Comparison of ENCODE assay signal across 11 cellular contexts in genomic region chr10:17001297-17001744, GRCh38.
DNase-seq lines count a peak whose midpoint lies in the region; ATAC-seq and TF ChIP-seq lines count a peak whose summit lies in the region.
"Had no signal": no experiment of that assay in that cellular context is flagged by ENCODE, and none has a peak within 500 bp of the region (broad histone marks: within the 10 kb centered on the region; RNA-seq: fewer than 3 reads in every experiment).

No MANE protein-coding gene starts in this region.

- H3K4me3 Mint-ChIP-seq in activated naive CD8-positive, alpha-beta T cell treated with anti-CD3 and anti-CD28 coated beads, Interleukin-2, amount 50 U/mL, for 24 hours, result peak overlapping the region; percentile 71
- H3K4me3 Mint-ChIP-seq in activated CD4-positive, alpha-beta T cell treated with anti-CD3 and anti-CD28 coated beads, Interleukin-2, amount 10 ng/mL, durations not matched to agents 7 days and 5 days, result no peak overlapping the region

- H2AK9ac ChIP-seq in IMR-90 (replicated peaks; ENCODE audit: low read depth, low read length, poor library complexity), result no peak overlapping the region

- H2BK15ac ChIP-seq in IMR-90 (ENCODE audit: low read depth, low read length), result no peak overlapping the region

- no peak for TF ChIP-seq CTCF in IMR-90 (conservative IDR thresholded peaks at IDR 0.05; ENCODE audit: low read depth, low read length)
- TF ChIP-seq CTCF in gastroesophageal sphincter (IDR thresholded peaks at IDR 0.05), result no peak

- H3K27me3 ChIP-seq in IMR-90 (ENCODE audit: control insufficient read depth, insufficient read depth, low read length) (no peaks in the 10 kb centered on the region), gastroesophageal sphincter (no peaks in the 10 kb centered on the region)

- no peak overlapping the region for H2AK5ac ChIP-seq in IMR-90 (ENCODE audit: low read depth, low read length)

- TF ChIP-seq POLR2A in IMR-90 (IDR thresholded peaks at IDR 0.05; ENCODE audit: low read depth, low read length) (no peak), gastroesophageal sphincter (IDR thresholded peaks at IDR 0.05) (no peak)

- H3K4me2 ChIP-seq in IMR-90 (ENCODE audit: low read depth, low read length), result no peak overlapping the region

- no peaks in the 10 kb centered on the region; a peak in 1 of 4 replicates for H3K79me1 ChIP-seq in IMR-90 (ENCODE audit: low read depth in 1 of 2, low read length in 2 of 2)

- no peak overlapping the region for H3K9ac ChIP-seq in IMR-90 (ENCODE audit: low read depth, low read length)

- peaks cover 4% of the 10 kb centered on the region for H3K27me3 Mint-ChIP-seq in activated naive CD8-positive, alpha-beta T cell treated with anti-CD3 and anti-CD28 coated beads, Interleukin-2, amount 50 U/mL, for 24 hours
- H3K27me3 Mint-ChIP-seq in activated CD4-positive, alpha-beta T cell treated with anti-CD3 and anti-CD28 coated beads, Interleukin-2, amount 10 ng/mL, durations not matched to agents 7 days and 5 days, result peaks cover 24% of the 10 kb centered on the region

- WGBS in IMR-90 (ENCODE audit: extremely low coverage in 2 of 2, insufficient read length in 1 of 2), 2 experiments, result no CpG with 5 or more reads among the region's 9 CpGs
- WGBS in gastroesophageal sphincter (ENCODE audit: low coverage in 1 of 2), 2 donors, result 63 to 65% methylated on average over 6 to 7 of the region's 9 CpGs

- H3K27ac Mint-ChIP-seq in activated naive CD8-positive, alpha-beta T cell treated with anti-CD3 and anti-CD28 coated beads, Interleukin-2, amount 50 U/mL, for 24 hours, result peak overlapping the region; percentile 100
- H3K27ac Mint-ChIP-seq in activated CD4-positive, alpha-beta T cell treated with anti-CD3 and anti-CD28 coated beads, Interleukin-2, amount 10 ng/mL, durations not matched to agents 7 days and 5 days, result no peak overlapping the region

- intact Hi-C loops in IMR-90 (cut with micrococcal nuclease), result no loop called here

- DNase-seq in IMR-90, result no peak
- DNase-seq in activated naive CD8-positive, alpha-beta T cell treated with anti-CD3 and anti-CD28 coated beads, Interleukin-2, amount 50 U/mL, for 24 hours, result peak; percentile 21
- DNase-seq in NCI-H446 (lab: John Stamatoyannopoulos, UW), result no peak
- no peak for DNase-seq in NCI-H2081 (lab: John Stamatoyannopoulos, UW)
- DNase-seq in activated CD4-positive, alpha-beta T cell treated with anti-CD3 and anti-CD28 coated beads, Interleukin-2, amount 10 ng/mL, durations not matched to agents 7 days and 5 days, result no peak
- DNase-seq: activated CD8-positive, alpha-beta memory T cell treated with anti-CD3 and anti-CD28 coated beads, Interleukin-2, amount 50 U/mL, for 48 hours; glutamatergic neuron; NCI-H1417 treated with DMSO at 0.1 percent for 48 hours had no signal

- no peaks in the 10 kb centered on the region for H3K36me3 ChIP-seq in IMR-90 (ENCODE audit: control insufficient read depth, insufficient read depth, low read length)
- H3K36me3 ChIP-seq in gastroesophageal sphincter, result no peaks in the 10 kb centered on the region

- H3K4me1 Mint-ChIP-seq in activated naive CD8-positive, alpha-beta T cell treated with anti-CD3 and anti-CD28 coated beads, Interleukin-2, amount 50 U/mL, for 24 hours, result peaks cover 71% of the 10 kb centered on the region
- H3K4me1 Mint-ChIP-seq in activated CD4-positive, alpha-beta T cell treated with anti-CD3 and anti-CD28 coated beads, Interleukin-2, amount 10 ng/mL, durations not matched to agents 7 days and 5 days, result peaks cover 44% of the 10 kb centered on the region

- H2AFZ ChIP-seq in IMR-90 (replicated peaks; ENCODE audit: low read length, poor library complexity), result no peak overlapping the region

- dilution Hi-C loops in IMR-90 (cut with HindIII; ENCODE audit: low sequenced_read_pairs, unreplicated experiment), result no loop called here

- no peaks in the 10 kb centered on the region for H4K20me1 ChIP-seq in IMR-90 (ENCODE audit: insufficient read depth, low read length)

- peaks cover 14% of the 10 kb centered on the region for H3K9me1 ChIP-seq in IMR-90 (ENCODE audit: insufficient read depth, low read length)

- H4K5ac ChIP-seq in IMR-90 (ENCODE audit: low read depth, low read length), result no peak overlapping the region

- TF ChIP-seq RAD21 in IMR-90 (IDR thresholded peaks at IDR 0.05; ENCODE audit: low read length), result no peak

- no peak overlapping the region for H2BK20ac ChIP-seq in IMR-90 (ENCODE audit: low read depth, low read length)

- H3K4ac ChIP-seq in IMR-90 (ENCODE audit: low read depth, low read length), result no peak overlapping the region

- no peak overlapping the region for H4K8ac ChIP-seq in IMR-90 (ENCODE audit: low read depth in 2 of 2, low read length in 2 of 2)

- no peak overlapping the region for H3K23ac ChIP-seq in IMR-90 (ENCODE audit: low read depth, low read length)

- no peaks in the 10 kb centered on the region for H3K9me3 ChIP-seq in IMR-90 (ENCODE audit: control insufficient read depth, insufficient read depth, low read length)
- H3K9me3 ChIP-seq in gastroesophageal sphincter, result no peaks in the 10 kb centered on the region

- no peak overlapping the region for H3K18ac ChIP-seq in IMR-90 (ENCODE audit: low read depth, low read length)

- ATAC-seq in IMR-90 (ENCODE audit: low read depth) (no peak), gastroesophageal sphincter (peak; percentile 32), HG02571 (IDR thresholded peaks at IDR 0.05; ENCODE audit: unreplicated experiment) (no peak)
- no peak for ATAC-seq in activated naive CD8-positive, alpha-beta T cell treated with anti-CD3 and anti-CD28 coated beads, Interleukin-2, amount 50 U/mL, for 24 hours

- H3K56ac ChIP-seq in IMR-90 (ENCODE audit: extremely low read depth, insufficient read depth, low read length), result no peak overlapping the region

- no peak overlapping the region for H2BK5ac ChIP-seq in IMR-90 (ENCODE audit: low read depth, low read length, poor library complexity, severe bottlenecking)

- no peak overlapping the region for H3K4me3 ChIP-seq in IMR-90 (ENCODE audit: insufficient read depth, low read depth, low read length)
- no peak overlapping the region for H3K4me3 ChIP-seq in gastroesophageal sphincter
- H3K4me3 ChIP-seq in skin epidermis, result no peak overlapping the region

- no peak overlapping the region for H3K27ac ChIP-seq in IMR-90 (ENCODE audit: insufficient read depth, low read length)
- H3K27ac ChIP-seq in gastroesophageal sphincter, result peak overlapping the region; percentile 78 to 95 (median 83)
- H3K27ac ChIP-seq in skin epidermis, result peak overlapping the region in 16 of 21 experiments; percentile 14 to 84 (median 69)

- H3K4me1 ChIP-seq in IMR-90 (ENCODE audit: control insufficient read depth, insufficient read depth, low read length) (peaks cover 17% of the 10 kb centered on the region), gastroesophageal sphincter (peaks cover 4 to 60% (median 12%) of the 10 kb centered on the region in 3 donors)

- TF ChIP-seq EP300 in gastroesophageal sphincter (IDR thresholded peaks at IDR 0.05), result no peak

- H4K91ac ChIP-seq in IMR-90 (ENCODE audit: insufficient read depth, low read depth, low read length), result no peak overlapping the region

- peaks cover 7% of the 10 kb centered on the region for H3K36me3 Mint-ChIP-seq in activated naive CD8-positive, alpha-beta T cell treated with anti-CD3 and anti-CD28 coated beads, Interleukin-2, amount 50 U/mL, for 24 hours (ENCODE audit: low read depth)
- H3K36me3 Mint-ChIP-seq in activated CD4-positive, alpha-beta T cell treated with anti-CD3 and anti-CD28 coated beads, Interleukin-2, amount 10 ng/mL, durations not matched to agents 7 days and 5 days (ENCODE audit: low read depth), result peaks cover 11% of the 10 kb centered on the region

- H3K9me3 Mint-ChIP-seq in activated naive CD8-positive, alpha-beta T cell treated with anti-CD3 and anti-CD28 coated beads, Interleukin-2, amount 50 U/mL, for 24 hours, result peaks cover 5% of the 10 kb centered on the region
- H3K9me3 Mint-ChIP-seq in activated CD4-positive, alpha-beta T cell treated with anti-CD3 and anti-CD28 coated beads, Interleukin-2, amount 10 ng/mL, durations not matched to agents 7 days and 5 days, result peaks cover 9% of the 10 kb centered on the region

- H3K14ac ChIP-seq in IMR-90 (replicated peaks; ENCODE audit: low read depth, low read length), result peak overlapping the region; percentile 6; the same call in 1 of the 2 replicates

- in situ Hi-C loops in IMR-90 (cut with MboI; ENCODE audit: low sequenced_read_pairs), result no loop called here

- CTCF ChIA-PET in IMR-90 (lab: Yijun Ruan, JAX), result interaction anchor here (0.7 kb wide), 1 partner anchor 132 kb away, joined by 3 read pairs; no protein-coding TSS in a partner anchor
- CTCF ChIA-PET in activated CD4-positive, alpha-beta T cell treated with anti-CD3 and anti-CD28 coated beads, Interleukin-2, amount 10 ng/mL, durations not matched to agents 7 days and 5 days (lab: Charles Lee), result interaction anchor here (1.3 kb wide), 1 partner anchor 9 kb away, joined by 3 read pairs; no protein-coding TSS in a partner anchor

- no TSS peak for BruUV-seq in IMR-90 (replicated peaks; lab: Mats Ljungman, UMichigan)

- 0 out of 2 replicates have a peak overlapping the region, but pooled peaks have one; percentile 8 for H2BK120ac ChIP-seq in IMR-90 (ENCODE audit: low read depth, low read length)

- POLR2A ChIA-PET in IMR-90 (lab: Charles Lee; ENCODE audit: unreplicated experiment), result no interaction called here
- POLR2A ChIA-PET in activated CD4-positive, alpha-beta T cell treated with anti-CD3 and anti-CD28 coated beads, Interleukin-2, amount 10 ng/mL, durations not matched to agents 7 days and 5 days (lab: Charles Lee), result interaction anchor here (0.6 kb wide), 1 partner anchor 272 kb away, joined by 4 read pairs; no protein-coding TSS in a partner anchor

TF ChIP-seq in IMR-90, 13 proteins besides CTCF, POLR2A, EP300 and RAD21:
- TF ChIP-seq RFX5 (IDR thresholded peaks at IDR 0.05; ENCODE audit: low read depth, low read length) (no peak), FOS (IDR thresholded peaks at IDR 0.05; ENCODE audit: low read depth, low read length) (no peak), CEBPB (IDR thresholded peaks at IDR 0.05; ENCODE audit: low read depth, low read length) (no peak), MAFK (IDR thresholded peaks at IDR 0.05; ENCODE audit: low read depth, low read length) (0 out of 2 replicates have a peak, but pooled peaks have one; percentile 12), RCOR1 (IDR thresholded peaks at IDR 0.05; ENCODE audit: insufficient replicate concordance, low read length) (no peak), ELK1 (IDR thresholded peaks at IDR 0.05; ENCODE audit: borderline replicate concordance, low read depth, low read length) (no peak), MXI1 (IDR thresholded peaks at IDR 0.05; ENCODE audit: borderline replicate concordance, low read depth, low read length) (no peak)
